In genomic region chr17:68263111-68263681, GRCh38 we compare ENCODE assay signal across 9 cellular contexts. TPM values are rescaled to one million over a fixed set of nuclear protein-coding genes. Genes with fewer than 3 reads are reported as not detected.
DNase-seq lines count a peak whose midpoint lies in the region; ATAC-seq and TF ChIP-seq lines count a peak whose summit lies in the region.
"Not testable (repeated sequence)": the region's sequence is repeated elsewhere in the genome, so short reads cannot be mapped to it uniquely, and the experiment has no call there.
"Had no signal": no experiment of that assay in that cellular context is flagged by ENCODE, and none has a peak within 500 bp of the region (broad histone marks: within the 10 kb centered on the region; RNA-seq: fewer than 3 reads in every experiment).

No MANE protein-coding gene starts in this region.

- peak; percentile 78 for TF ChIP-seq CTCF in CD8-positive, alpha-beta T cell (IDR thresholded peaks at IDR 0.05)
- not testable (repeated sequence) for TF ChIP-seq CTCF in activated B cell treated with CpG ODN at 0.5 μM for 24 hours (IDR thresholded peaks at IDR 0.05)
- TF ChIP-seq CTCF in endodermal cell (conservative IDR thresholded peaks at IDR 0.05) (peak; percentile 77), left lung (IDR thresholded peaks at IDR 0.05) (peak; percentile 59 to 70)

- H3K4me1 ChIP-seq in CD8-positive, alpha-beta T cell (ENCODE audit: insufficient read depth, low read length): peaks cover 26% of the 10 kb centered on the region
- not testable (repeated sequence) for H3K4me1 ChIP-seq in endodermal cell (ENCODE audit: control insufficient read depth, insufficient read depth, low read length)
- H3K4me1 ChIP-seq in left lung: peaks cover 3 to 25% of the 10 kb centered on the region in 2 donors

- H3K9ac ChIP-seq in endodermal cell (ENCODE audit: extremely low read depth, low read length, poor library complexity, severe bottlenecking): not testable (repeated sequence)

- H3K4me1 Mint-ChIP-seq in CD8-positive, alpha-beta T cell (ENCODE audit: low read depth): peaks cover 40% of the 10 kb centered on the region
- peaks cover 35% of the 10 kb centered on the region for H3K4me1 Mint-ChIP-seq in activated B cell treated with CpG ODN at 0.5 μM for 24 hours
- not testable (repeated sequence) for H3K4me1 Mint-ChIP-seq in endodermal cell

- CTCF ChIA-PET in CD8-positive, alpha-beta T cell (lab: Charles Lee): interaction anchor here (0.6 to 6.1 kb wide), 32 partner anchors 8 to 492 kb away, joined by 3 to 125 read pairs (median 4); no protein-coding TSS in a partner anchor
- CTCF ChIA-PET in activated B cell treated with CpG ODN at 0.5 μM for 24 hours (lab: Charles Lee): interaction anchor here (0.9 to 5.8 kb wide), 14 partner anchors 15 to 199 kb away, joined by 3 to 73 read pairs (median 4); partner anchors contain the start of genes AMZ2 and WIPI1

- not testable (repeated sequence) for H3K4me3 ChIP-seq in CD8-positive, alpha-beta T cell (ENCODE audit: low read depth, low read length); endodermal cell (ENCODE audit: low read length); left lung

- not testable (repeated sequence) for H3K27ac Mint-ChIP-seq in CD8-positive, alpha-beta T cell; endodermal cell
- H3K27ac Mint-ChIP-seq in activated B cell treated with CpG ODN at 0.5 μM for 24 hours: peak overlapping the region; percentile 67

- not testable (repeated sequence) for H3K27me3 Mint-ChIP-seq in CD8-positive, alpha-beta T cell (ENCODE audit: low read depth); activated B cell treated with CpG ODN at 0.5 μM for 24 hours; endodermal cell (ENCODE audit: insufficient read depth)

- H3K9me3 Mint-ChIP-seq in CD8-positive, alpha-beta T cell; activated B cell treated with CpG ODN at 0.5 μM for 24 hours; endodermal cell: not testable (repeated sequence)

- peak; percentile 34 for ATAC-seq in CD8-positive, alpha-beta T cell
- ATAC-seq in GM19397 (IDR thresholded peaks at IDR 0.05; ENCODE audit: unreplicated experiment) (peak; percentile 34), activated B cell treated with CpG ODN at 0.5 μM for 24 hours (ENCODE audit: low read depth) (peak; percentile 43), left lung (peak; percentile 89)

- H3K9me3 ChIP-seq in CD8-positive, alpha-beta T cell (ENCODE audit: low read length); endodermal cell (ENCODE audit: control insufficient read depth, low read length); left lung: not testable (repeated sequence)

- H3K36me3 ChIP-seq in CD8-positive, alpha-beta T cell (ENCODE audit: insufficient read depth, low read length); endodermal cell (ENCODE audit: control insufficient read depth, insufficient read depth, low read length); left lung: not testable (repeated sequence)

- H3K27ac ChIP-seq in CD8-positive, alpha-beta T cell (ENCODE audit: low read depth, low read length); endodermal cell (ENCODE audit: low read depth, low read length); left lung: not testable (repeated sequence)

- H3K36me3 Mint-ChIP-seq in CD8-positive, alpha-beta T cell: peaks cover 15% of the 10 kb centered on the region
- H3K36me3 Mint-ChIP-seq in activated B cell treated with CpG ODN at 0.5 μM for 24 hours (ENCODE audit: low read depth); endodermal cell (ENCODE audit: low read depth): not testable (repeated sequence)

- intact Hi-C loops in CD8-positive, alpha-beta T cell (cut with DNase I, micrococcal nuclease): loop anchor here (1.0 to 5.0 kb wide), 6 partner anchors 90 to 200 kb away; no protein-coding TSS in a partner anchor
- intact Hi-C loops in activated B cell treated with CpG ODN at 0.5 μM for 24 hours (cut with micrococcal nuclease): loop anchor here (1.0 to 10.0 kb wide), 8 partner anchors 25 to 982 kb away; no protein-coding TSS in a partner anchor
- intact Hi-C loops in left lung (cut with DNase I): loop anchor here in 1 of 2 donors (5.0 kb wide), 1 partner anchor 199 kb away; no protein-coding TSS in a partner anchor

- H3K4me3 Mint-ChIP-seq in CD8-positive, alpha-beta T cell; activated B cell treated with CpG ODN at 0.5 μM for 24 hours; endodermal cell: not testable (repeated sequence)

- not testable (repeated sequence) for H3K27me3 ChIP-seq in CD8-positive, alpha-beta T cell (ENCODE audit: insufficient read depth, low read length); endodermal cell (ENCODE audit: control insufficient read depth, insufficient read depth, low read length, poor library complexity, severe bottlenecking); left lung

- DNase-seq in CD8-positive, alpha-beta T cell: peak in 1 of 7 experiments; percentile 25
- peak; percentile 37 for DNase-seq in HT-29 (ENCODE audit: low spot score)
- DNase-seq in NCI-H526 treated with DMSO at 0.1 percent for 48 hours (lab: John Stamatoyannopoulos, UW): peak; percentile 22
- DNase-seq in activated B cell treated with CpG ODN at 0.5 μM for 24 hours, endodermal cell, left lung: not testable (repeated sequence)
- DNase-seq in smooth muscle cell of the brain vasculature (ENCODE audit: low read depth, low spot score): peak; percentile 28

- POLR2A ChIA-PET in CD8-positive, alpha-beta T cell (lab: Charles Lee): interaction anchor here (1.0 to 1.2 kb wide), 2 partner anchors 16 to 44 kb away, joined by 3 to 7 read pairs; partner anchors contain the start of gene AMZ2
- POLR2A ChIA-PET in activated B cell treated with CpG ODN at 0.5 μM for 24 hours (lab: Charles Lee): interaction anchor here (0.5 to 2.5 kb wide), 7 partner anchors 24 to 228 kb away, joined by 3 to 17 read pairs (median 4); partner anchors contain the start of genes ARSG, KPNA2 and SLC16A6

- 21 to 80% methylated on average over 1 to 9 of the region's 9 CpGs for WGBS in endodermal cell (ENCODE audit: insufficient coverage in 1 of 2, insufficient read length in 1 of 2), 2 experiments

RNA-seq across cellular contexts. Expression of gene AMZ2, which starts 15.4 kb away (rescaled TPM):
- 10 to 100 TPM; 61.0 to 71.1 TPM for total RNA-seq in CD8-positive, alpha-beta T cell
- 12.4 and 20.0 TPM in 2 replicates for total RNA-seq in HT-29 (2014; rRNA removed; shearing (Covaris generic))
- total RNA-seq in activated B cell treated with CpG ODN at 0.5 μM for 24 hours (42.1 and 55.4 TPM in 2 replicates), endodermal cell (10 to 100 TPM; 64.0 to 89.4 TPM), left lung (10 to 100 TPM; 48.4 to 66.7 TPM)
- 88.9 TPM for polyA plus RNA-seq in endodermal cell (2013, experiment 1 of 2)
- polyA plus RNA-seq in endodermal cell (2013, experiment 2 of 2): 86.9 TPM

RNA-seq across cellular contexts. Expression of gene SLC16A6, which starts 27.7 kb away (rescaled TPM):
- total RNA-seq in CD8-positive, alpha-beta T cell: 10 to 100 TPM; 10.7 to 11.0 TPM
- total RNA-seq in HT-29 (2014; rRNA removed; shearing (Covaris generic)): 1.3 TPM in 1 of 2 replicates, not detected in the other
- total RNA-seq in activated B cell treated with CpG ODN at 0.5 μM for 24 hours (10.2 and 11.0 TPM in 2 replicates), endodermal cell (under 1 TPM; 0.18 to 0.58 TPM), left lung (10 to 100 TPM in 1 of 2 donors, 1 to 10 TPM in 1; 4.1 to 10.5 TPM)
- polyA plus RNA-seq in endodermal cell (2013, experiment 1 of 2): 0.32 TPM
- 0.37 TPM for polyA plus RNA-seq in endodermal cell (2013, experiment 2 of 2)
- total RNA-seq: SJSA1 had no signal

RNA-seq across cellular contexts. Expression of gene ARSG, which starts 28.1 kb away (rescaled TPM):
- 10 to 100 TPM in 1 of 2 experiments, 1 to 10 TPM in 1; 6.7 to 10.6 TPM for total RNA-seq in CD8-positive, alpha-beta T cell
- 2.0 and 2.1 TPM in 2 replicates for total RNA-seq in HT-29 (2014; rRNA removed; shearing (Covaris generic))
- total RNA-seq in activated B cell treated with CpG ODN at 0.5 μM for 24 hours: 15.5 and 19.6 TPM in 2 replicates
- total RNA-seq in endodermal cell: 10 to 100 TPM in 1 of 2 donors, 1 to 10 TPM in 1; 4.4 to 14.1 TPM
- polyA plus RNA-seq in endodermal cell (2013, experiment 1 of 2): 6.2 TPM
- 5.0 TPM for polyA plus RNA-seq in endodermal cell (2013, experiment 2 of 2)
- total RNA-seq in left lung: 1 to 10 TPM; 5.2 to 10.0 TPM
- total RNA-seq: SJSA1 had no signal

Comparison
In these comparisons a context has a peak if more than half of its experiments do, and no peak if none do; other contexts are left out.
1. ATAC-seq: peak in every context shown above with its lines; median percentile 89 in left lung; 43 in activated B cell treated with CpG ODN at 0.5 μM for 24 hours; 34 in CD8-positive, alpha-beta T cell; 34 in GM19397.